27 cellular contexts compared by ENCODE assay signal in the genomic region with DNA sequence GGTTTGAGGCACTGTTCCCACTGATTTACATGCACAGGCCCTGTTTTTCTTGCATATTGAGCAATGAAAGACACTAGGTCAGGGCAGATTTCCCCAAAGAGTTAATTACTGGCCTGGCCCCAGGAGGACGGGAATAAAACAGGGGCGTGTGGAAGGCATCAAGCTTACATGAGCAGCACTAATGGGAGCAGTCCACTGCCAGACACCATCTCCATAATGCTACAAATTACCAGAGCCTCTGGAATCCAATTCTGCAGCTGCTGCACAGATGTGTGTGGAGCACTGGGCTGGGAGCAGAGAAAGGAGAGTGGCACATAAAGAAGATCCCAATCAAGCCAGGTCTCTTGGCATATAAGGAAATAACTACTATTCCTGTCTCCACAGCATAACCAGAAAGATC.
"Had no signal": no experiment of that assay in that cellular context is flagged by ENCODE, and none has a peak within 500 bp of the region (broad histone marks: within the 10 kb centered on the region; RNA-seq: fewer than 3 reads in every experiment).

No MANE protein-coding gene starts in this region.

- DNase-seq: activated CD4-positive, alpha-beta memory T cell treated with anti-CD3 and anti-CD28 coated beads, Interleukin-2, amount 10 ng/mL, durations not matched to agents 7 days and 5 days; activated CD4-positive, alpha-beta T cell treated with anti-CD3 and anti-CD28 coated beads for 1 hour; activated CD4-positive, alpha-beta T cell treated with anti-CD3 and anti-CD28 coated beads for 48 hours; activated CD4-positive, CD25-positive, alpha-beta regulatory T cell; activated effector memory CD4-positive, alpha-beta T cell treated with anti-CD3 and anti-CD28 coated beads, Interleukin-2, amount 50 U/mL, for 16 hours; activated naive CD4-positive, alpha-beta T cell; activated naive CD8-positive, alpha-beta T cell treated with anti-CD3 and anti-CD28 coated beads, Interleukin-2, amount 10 ng/mL, durations not matched to agents 7 days and 5 days; activated T-cell treated with anti-CD3 and anti-CD28 coated beads, Interleukin-2, amount 50 U/mL, for 1 hour; activated T-cell treated with anti-CD3 and anti-CD28 coated beads, Interleukin-2, amount 50 U/mL, for 72 hours; amygdala; NCI-H1092 treated with DMSO at 0.1 percent for 48 hours; NCI-H1417; NCI-H146; NCI-H187 treated with DMSO at 0.1 percent for 48 hours; NCI-H510A; NCI-H526; NCI-H748 treated with DMSO at 0.1 percent for 48 hours; NK-92 treated with Interleukin-12 subunit alpha and Interleukin-12 subunit beta, amount 100 ng/mL, for 24 hours; PC-9; SHP77; T1000; WERI-Rb-1 had no signal

- ATAC-seq: activated T-cell treated with anti-CD3 and anti-CD28 coated beads, Interleukin-2, amount 50 U/mL, for 72 hours; activated T-helper 17 cell treated with anti-CD3 and anti-CD28 coated beads, Interleukin-2, amount 50 U/mL, for 72 hours; K562 had no signal

- H3K4me3 ChIP-seq: ascending aorta, cardiac muscle cell, K562, PC-9, SJSA1 had no signal

- H3K9me3 ChIP-seq: ascending aorta, SJSA1 had no signal

- H3K27me3 ChIP-seq: ascending aorta, cardiac muscle cell, SJSA1 had no signal

- H3K36me3 ChIP-seq: ascending aorta, cardiac muscle cell, SJSA1, WERI-Rb-1 had no signal

- H3K4me1 ChIP-seq: ascending aorta had no signal
